Comparison of ENCODE assay signal across 16 cellular contexts in genomic region chrX:19152762-19153161, GRCh38. TPM values are rescaled to one million over a fixed set of nuclear protein-coding genes. Genes with fewer than 3 reads are reported as not detected.
DNase-seq lines count a peak whose midpoint lies in the region; ATAC-seq and TF ChIP-seq lines count a peak whose summit lies in the region.
"Had no signal": no experiment of that assay in that cellular context is flagged by ENCODE, and none has a peak within 500 bp of the region (broad histone marks: within the 10 kb centered on the region; RNA-seq: fewer than 3 reads in every experiment).

No MANE protein-coding gene starts in this region.

- no peak for TF ChIP-seq POLR2A in sigmoid colon (IDR thresholded peaks at IDR 0.05)

- intact Hi-C loops in sigmoid colon (cut with DNase I), result no loop called here

- TF ChIP-seq CTCF in GM23338 (conservative IDR thresholded peaks at IDR 0.05; ENCODE audit: low read depth in 2 of 2), result no peak
- no peak for TF ChIP-seq CTCF in sigmoid colon (IDR thresholded peaks at IDR 0.05)

- no peaks in the 10 kb centered on the region for H4K20me1 ChIP-seq in GM23338 (replicated peaks; ENCODE audit: insufficient read depth)

- no peak overlapping the region for H3K4me3 Mint-ChIP-seq in GM23338
- H3K4me3 Mint-ChIP-seq: CD14-positive monocyte had no signal

- DNase-seq in Daoy (ENCODE audit: low read depth) (peak; percentile 19), M059J (ENCODE audit: low read depth) (peak; percentile 27), astrocyte of the hippocampus (ENCODE audit: low read depth, low spot score) (peak; percentile 23), glomerular visceral epithelial cell (ENCODE audit: extremely low spot score) (peak; percentile 12), GM23338 (ENCODE audit: low spot score) (no peak), sigmoid colon (no peak), T-helper 9 cell (no peak), NCI-H69 (lab: John Stamatoyannopoulos, UW) (no peak)
- DNase-seq: COR-L47, KG1, NCI-H2029 treated with DMSO at 0.1 percent for 48 hours, NCI-H510A treated with DMSO at 0.1 percent for 48 hours, RPMI8226 had no signal

- ATAC-seq in GM23338, result no peak
- ATAC-seq: GM12878 had no signal

- H3K27me3 Mint-ChIP-seq in GM23338 (ENCODE audit: insufficient read depth, low read depth, poor library complexity), result peaks cover 4% of the 10 kb centered on the region

- TF ChIP-seq EP300 in sigmoid colon (IDR thresholded peaks at IDR 0.05), result no peak

- H3K9me3 ChIP-seq in sigmoid colon, result no peaks in the 10 kb centered on the region

- H2AFZ ChIP-seq in GM23338, result no peak overlapping the region

- peaks cover 4% of the 10 kb centered on the region for H3K4me1 Mint-ChIP-seq in GM23338
- H3K4me1 Mint-ChIP-seq: CD14-positive monocyte had no signal

- no peak overlapping the region for H3K27ac Mint-ChIP-seq in GM23338
- H3K27ac Mint-ChIP-seq: CD14-positive monocyte had no signal

- H3K36me3 ChIP-seq in GM23338 (ENCODE audit: insufficient read depth) (no peaks in the 10 kb centered on the region), sigmoid colon (no peaks in the 10 kb centered on the region)

- no peaks in the 10 kb centered on the region for H3K27me3 ChIP-seq in GM23338 (ENCODE audit: insufficient read depth)
- H3K27me3 ChIP-seq in sigmoid colon, result no peaks in the 10 kb centered on the region

- no peaks in the 10 kb centered on the region for H3K4me1 ChIP-seq in GM23338 (ENCODE audit: insufficient read depth)
- H3K4me1 ChIP-seq in sigmoid colon, result no peaks in the 10 kb centered on the region

- H3K4me2 ChIP-seq in GM23338, result no peak overlapping the region

- no peaks in the 10 kb centered on the region for H3K36me3 Mint-ChIP-seq in GM23338 (ENCODE audit: low read depth)
- H3K36me3 Mint-ChIP-seq: CD14-positive monocyte had no signal

- H3K79me2 ChIP-seq in GM23338 (replicated peaks; ENCODE audit: insufficient read depth), result no peaks in the 10 kb centered on the region

- no peaks in the 10 kb centered on the region for H3K9me3 Mint-ChIP-seq in GM23338

- 82 to 86% methylated on average over 2 of the region's 2 CpGs for whole genome bisulfite sequencing in sigmoid colon, 2 donors

- H3K4me3 ChIP-seq in GM23338 (no peak overlapping the region), sigmoid colon (no peak overlapping the region)
- H3K4me3 ChIP-seq: GM12878 had no signal

- no peaks in the 10 kb centered on the region for H3K9me2 ChIP-seq in GM23338 (ENCODE audit: insufficient read depth)

- H3F3A ChIP-seq in GM23338 (replicated peaks; ENCODE audit: low read depth), result no peaks in the 10 kb centered on the region

- H3K27ac ChIP-seq in GM23338 (ENCODE audit: low read depth) (no peak overlapping the region), sigmoid colon (no peak overlapping the region)

TF ChIP-seq in GM23338, 12 proteins besides CTCF, POLR2A, EP300 and RAD21 (continues in another document):
- TF ChIP-seq ZNF331 (CRISPR knock-in tag; IDR thresholded peaks at IDR 0.05; ENCODE audit: low read depth), result no peak
- no peak for TF ChIP-seq EZH2 (IDR thresholded peaks at IDR 0.05; ENCODE audit: low read depth, unreplicated experiment)
- no peak for TF ChIP-seq STAT1 (IDR thresholded peaks at IDR 0.05; ENCODE audit: unreplicated experiment)
- no peak for TF ChIP-seq REST (IDR thresholded peaks at IDR 0.05; ENCODE audit: unreplicated experiment)
- TF ChIP-seq ETS1 (IDR thresholded peaks at IDR 0.05), result no peak
- no peak for TF ChIP-seq JUNB (IDR thresholded peaks at IDR 0.05; ENCODE audit: unreplicated experiment)
- TF ChIP-seq CREB1 (CRISPR knock-in tag; IDR thresholded peaks at IDR 0.05; ENCODE audit: low read depth), result no peak
- no peak for TF ChIP-seq ZNF114 (CRISPR knock-in tag; IDR thresholded peaks at IDR 0.05)
- no peak for TF ChIP-seq EZH2phosphoT487 (IDR thresholded peaks at IDR 0.05; ENCODE audit: unreplicated experiment)
- no peak for TF ChIP-seq NANOG (IDR thresholded peaks at IDR 0.05; ENCODE audit: borderline replicate concordance)

RNA-seq across cellular contexts. Expression of gene ADGRG2, which starts 30.5 kb away (rescaled TPM):
- total RNA-seq in Daoy (2014; rRNA removed; shearing (Covaris generic)), result 0.29 and 0.63 TPM in 2 replicates
- not detected in 2 replicates for total RNA-seq in M059J (2014; rRNA removed; shearing (Covaris generic))
- total RNA-seq in GM23338 (2014; rRNA removed; shearing (Covaris generic)), result 10.8 and 12.2 TPM in 2 replicates
- 3.9 and 4.0 TPM in 2 replicates for polyA plus RNA-seq in GM23338 (2016; fragmentation: Nextera tagmentation; extraction: Ambion mirVana)
- 1 to 10 TPM in 2 of 4 donors, under 1 TPM in 2; 0.66 to 2.5 (median 1.4) TPM for total RNA-seq in sigmoid colon
- polyA plus RNA-seq in sigmoid colon, result under 1 TPM in 2 of 3 donors, not detected in 1; under 0.01 to 0.93 TPM
- total RNA-seq: GM12878, SK-MEL-5 had no signal
- polyA plus RNA-seq: CD14-positive monocyte had no signal

Comparison
In these comparisons a context has a peak if more than half of its experiments do, and no peak if none do; other contexts are left out.
1. DNase-seq: peak in Daoy (single experiment), M059J (single experiment), astrocyte of the hippocampus (single experiment) and glomerular visceral epithelial cell (single experiment); none in GM23338 (single experiment), sigmoid colon (single experiment), T-helper 9 cell (single experiment) and NCI-H69 (single experiment).